ENCODE assay signal across 12 cellular contexts in genomic region chr2:30713698-30714097, GRCh38.
A peak's percentile ranks its signal among the peaks of the same experiment; 100 is the strongest.
DNase-seq lines count a peak whose midpoint lies in the region; ATAC-seq, FAIRE-seq and TF ChIP-seq lines count a peak whose summit lies in the region.
"Had no signal": no experiment of that assay in that cellular context is flagged by ENCODE, and none has a peak within 500 bp of the region (broad histone marks: within the 10 kb centered on the region; RNA-seq: fewer than 3 reads in every experiment).

No MANE protein-coding gene starts in this region.

- H3K9ac ChIP-seq in MM.1S (ENCODE audit: low read length), result no peak overlapping the region

- H3K27ac ChIP-seq in right atrium auricular region (no peak overlapping the region), left ventricle myocardium inferior (replicated peaks) (no peak overlapping the region), MM.1S (ENCODE audit: low read length) (no peak overlapping the region), hepatocyte (no peak overlapping the region)
- H3K27ac ChIP-seq: body of pancreas, C4-2B, gastroesophageal sphincter had no signal

- H2AFZ ChIP-seq in MM.1S (ENCODE audit: low read length) (peak overlapping the region; percentile 42), hepatocyte (peak overlapping the region; percentile 62)

- H3K27me3 ChIP-seq in right atrium auricular region, result no peaks in the 10 kb centered on the region
- peaks cover 3% of the 10 kb centered on the region for H3K27me3 ChIP-seq in left ventricle myocardium inferior (ENCODE audit: low read depth)
- H3K27me3 ChIP-seq in MM.1S (replicated peaks; ENCODE audit: insufficient read depth, low read length), result no peaks in the 10 kb centered on the region
- H3K27me3 ChIP-seq in hepatocyte, result no peaks in the 10 kb centered on the region
- H3K27me3 ChIP-seq: body of pancreas, gastroesophageal sphincter had no signal

- H3K9me3 ChIP-seq in right atrium auricular region, result no peaks in the 10 kb centered on the region
- H3K9me3 ChIP-seq in left ventricle myocardium inferior (replicated peaks), result no peaks in the 10 kb centered on the region
- H3K9me3 ChIP-seq in MM.1S (replicated peaks; ENCODE audit: insufficient read depth, low read length), result no peaks in the 10 kb centered on the region
- H3K9me3 ChIP-seq in hepatocyte (ENCODE audit: low read depth), result no peaks in the 10 kb centered on the region
- H3K9me3 ChIP-seq: body of pancreas, gastroesophageal sphincter had no signal

- WGBS in hepatocyte (ENCODE audit: low lambda C conversion rate, missing lambda C conversion rate), result 97% methylated on average over 3 of the region's 3 CpGs

- H3K36me3 ChIP-seq in right atrium auricular region (no peaks in the 10 kb centered on the region), left ventricle myocardium inferior (no peaks in the 10 kb centered on the region), MM.1S (replicated peaks; ENCODE audit: insufficient read depth, low read length) (no peaks in the 10 kb centered on the region), hepatocyte (replicated peaks; ENCODE audit: insufficient read depth, low read depth) (no peaks in the 10 kb centered on the region)
- H3K36me3 ChIP-seq: gastroesophageal sphincter had no signal

- H3K9me2 ChIP-seq in MM.1S (replicated peaks; ENCODE audit: insufficient read depth, low read length), result no peaks in the 10 kb centered on the region
- no peaks in the 10 kb centered on the region for H3K9me2 ChIP-seq in hepatocyte (replicated peaks; ENCODE audit: insufficient read depth)

- no peaks in the 10 kb centered on the region for H3K4me1 ChIP-seq in right atrium auricular region
- peaks cover 9% of the 10 kb centered on the region for H3K4me1 ChIP-seq in left ventricle myocardium inferior
- peaks cover 12% of the 10 kb centered on the region for H3K4me1 ChIP-seq in MM.1S (ENCODE audit: low read length)
- peaks cover 3% of the 10 kb centered on the region for H3K4me1 ChIP-seq in hepatocyte (ENCODE audit: insufficient read depth)
- H3K4me1 ChIP-seq: gastroesophageal sphincter had no signal

- FAIRE-seq in urothelium cell line (lab: Jason Lieb, UNC), result peak; percentile 70

- intact Hi-C loops in left ventricle myocardium inferior (cut with micrococcal nuclease), result loop anchor here (5.0 to 10.0 kb wide), 4 partner anchors 459 to 811 kb away; no protein-coding TSS in a partner anchor

- H3K4me2 ChIP-seq in MM.1S (ENCODE audit: low read depth, low read length) (no peak overlapping the region), hepatocyte (no peak overlapping the region)

- no peaks in the 10 kb centered on the region for H3F3A ChIP-seq in MM.1S (ENCODE audit: insufficient read depth, low read length)

- ATAC-seq in GM18517 (IDR thresholded peaks at IDR 0.05; ENCODE audit: unreplicated experiment), result no peak

- DNase-seq in right atrium auricular region (ENCODE audit: low spot score) (peak; percentile 52), left ventricle myocardium inferior (no peak), MM.1S (no peak), hepatocyte (ENCODE audit: low spot score) (no peak), urothelium cell line (ENCODE audit: low spot score) (no peak), NCI-H146 treated with DMSO at 0.1 percent for 48 hours (lab: John Stamatoyannopoulos, UW; ENCODE audit: unreplicated experiment) (no peak), GOT3 (lab: John Stamatoyannopoulos, UW) (no peak)
- DNase-seq: NCI-H187 treated with DMSO at 0.1 percent for 48 hours had no signal

- H3K4me3 ChIP-seq in right atrium auricular region, result no peak overlapping the region
- no peak overlapping the region for H3K4me3 ChIP-seq in left ventricle myocardium inferior
- no peak overlapping the region for H3K4me3 ChIP-seq in MM.1S (ENCODE audit: low read length)
- no peak overlapping the region for H3K4me3 ChIP-seq in hepatocyte
- H3K4me3 ChIP-seq: body of pancreas, gastroesophageal sphincter had no signal

- H3K79me2 ChIP-seq in MM.1S (ENCODE audit: low read length) (no peaks in the 10 kb centered on the region), hepatocyte (no peaks in the 10 kb centered on the region)

- no peaks in the 10 kb centered on the region for H4K20me1 ChIP-seq in MM.1S (ENCODE audit: insufficient read depth, low read length)
- H4K20me1 ChIP-seq in hepatocyte (ENCODE audit: insufficient read depth, poor library complexity, severe bottlenecking), result no peaks in the 10 kb centered on the region

- TF ChIP-seq CTCF in right atrium auricular region (IDR thresholded peaks at IDR 0.05), result no peak
- no peak for TF ChIP-seq CTCF in left ventricle myocardium inferior (IDR thresholded peaks at IDR 0.05; ENCODE audit: borderline replicate concordance)
- no peak for TF ChIP-seq CTCF in MM.1S (IDR thresholded peaks at IDR 0.05; ENCODE audit: low read length)
- no peak for TF ChIP-seq CTCF in hepatocyte (IDR thresholded peaks at IDR 0.05; ENCODE audit: poor library complexity)
